Comparison of ENCODE assay signal across 9 cellular contexts in genomic region chr22:44302363-44302762, GRCh38. TPM values are rescaled to one million over a fixed set of nuclear protein-coding genes. Genes with fewer than 3 reads are reported as not detected.
"Had no signal": no experiment of that assay in that cellular context is flagged by ENCODE, and none has a peak within 500 bp of the region (broad histone marks: within the 10 kb centered on the region; RNA-seq: fewer than 3 reads in every experiment).

No MANE protein-coding gene starts in this region.

RNA-seq across cellular contexts. Expression of gene SHISAL1, which starts 10.4 kb away (rescaled TPM):
- total RNA-seq: activated naive CD4-positive, alpha-beta T cell treated with anti-CD3 and anti-CD28 coated beads for 36 hours; activated naive CD4-positive, alpha-beta T cell treated with anti-CD3 and anti-CD28 coated beads, Interleukin-2, amount 50 U/mL, for 72 hours; activated naive CD8-positive, alpha-beta T cell treated with anti-CD3 and anti-CD28 coated beads for 36 hours; activated naive CD8-positive, alpha-beta T cell treated with anti-CD3 and anti-CD28 coated beads, Interleukin-2, amount 10 ng/mL, durations not matched to agents 7 days and 5 days; activated T-cell treated with anti-CD3 and anti-CD28 coated beads, Interleukin-2, amount 50 U/mL, for 4 hours; activated T-cell treated with anti-CD3 and anti-CD28 coated beads, Interleukin-2, amount 50 U/mL, for 72 hours; activated T-helper 1 cell treated with anti-CD3 and anti-CD28 coated beads, Interleukin-12 subunit alpha, Interleukin-12 subunit beta, Interleukin-2, Interleukin-4 antibody, amounts not matched to agents 30 ng/mL and 10 ng/mL and 1 ng/mL, durations not matched to agents 14 hours and 24 hours and 36 hours; activated T-helper 17 cell treated with anti-CD3 and anti-CD28 coated beads, Interleukin-2, amount 50 U/mL, for 72 hours; activated T-helper 2 cell treated with anti-CD3 and anti-CD28 coated beads, Interferon-gamma antibody, Interleukin-2, Interleukin-4, amounts not matched to agents 10 μg/mL and 5 μg/mL and 100 μg/mL, durations not matched to agents 14 hours and 24 hours and 36 hours had no signal
